In the genomic region with DNA sequence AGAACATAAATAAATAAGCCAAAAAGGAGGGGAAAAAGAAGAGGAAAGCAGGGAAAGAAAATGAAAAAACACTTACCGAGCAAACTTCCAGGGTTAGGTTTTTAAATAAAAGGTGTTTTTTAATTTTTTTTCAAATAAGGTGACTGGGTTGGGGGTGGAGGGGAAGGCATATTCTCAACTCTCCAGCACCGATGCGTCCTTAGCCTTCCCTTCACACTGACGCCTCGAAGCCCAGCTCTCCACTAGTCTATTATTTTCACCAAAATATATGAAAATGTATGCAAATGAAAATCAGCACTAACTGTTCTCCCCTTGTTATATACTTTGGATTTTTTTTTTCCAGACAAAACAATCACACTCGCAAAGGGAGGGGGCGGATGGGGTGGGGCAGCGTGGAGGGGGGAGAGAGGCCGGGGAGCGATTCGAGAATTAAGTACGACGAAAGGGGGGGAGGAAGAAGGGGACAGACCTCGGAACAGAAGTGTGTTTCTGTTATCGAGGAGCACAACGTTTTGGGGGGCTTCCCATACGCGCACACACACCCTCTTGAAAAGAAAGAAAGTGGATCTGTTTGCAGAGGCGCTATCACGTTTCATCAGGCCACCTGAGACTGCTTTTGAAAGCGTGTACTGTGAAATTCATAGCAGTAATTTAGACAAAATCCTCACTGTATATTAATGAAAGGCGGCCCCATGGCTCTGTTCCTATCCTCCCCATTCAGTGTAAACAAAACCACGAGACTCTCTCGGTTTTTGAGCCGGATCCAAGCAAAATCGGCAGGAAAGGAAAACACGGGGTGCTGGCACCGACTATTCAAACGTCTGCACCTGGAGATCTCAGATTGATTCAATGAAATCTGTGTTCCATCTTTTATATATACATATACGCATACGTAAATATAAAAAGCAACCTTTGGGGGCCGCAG, we compare ENCODE assay signal across 10 cellular contexts. TPM values are rescaled to one million over a fixed set of nuclear protein-coding genes. Genes with fewer than 3 reads are reported as not detected.
A peak's percentile ranks its signal among the peaks of the same experiment; 100 is the strongest.
DNase-seq lines count a peak whose midpoint lies in the region; ATAC-seq and TF ChIP-seq lines count a peak whose summit lies in the region.
"Had no signal": no experiment of that assay in that cellular context is flagged by ENCODE, and none has a peak within 500 bp of the region (broad histone marks: within the 10 kb centered on the region; RNA-seq: fewer than 3 reads in every experiment).

No MANE protein-coding gene starts in this region.

- no peaks in the 10 kb centered on the region for H3K36me3 Mint-ChIP-seq in activated naive CD8-positive, alpha-beta T cell
- H3K36me3 Mint-ChIP-seq in activated naive CD8-positive, alpha-beta T cell treated with anti-CD3 and anti-CD28 coated beads, Interleukin-2, amount 50 U/mL, for 24 hours (ENCODE audit: low read depth), result peaks cover 6% of the 10 kb centered on the region
- peaks cover 15% of the 10 kb centered on the region for H3K36me3 Mint-ChIP-seq in activated CD8-positive, alpha-beta T cell treated with anti-CD3 and anti-CD28 coated beads, Interleukin-2, amount 10 ng/mL, durations not matched to agents 7 days and 5 days (ENCODE audit: low read depth)

- peak overlapping the region; percentile 93 for H3K27ac ChIP-seq in layer of hippocampus (ENCODE audit: low read depth, low read length)
- H3K27ac ChIP-seq in thoracic aorta, result peak overlapping the region in 1 of 2 donors; percentile 34
- H3K27ac ChIP-seq: transverse colon had no signal

- peaks cover 0 to 23% of the 10 kb centered on the region in 2 donors for H3K4me1 ChIP-seq in thoracic aorta (ENCODE audit: control insufficient read depth in 1 of 2, low read depth in 2 of 2)

- H3K4me1 Mint-ChIP-seq in activated naive CD8-positive, alpha-beta T cell (ENCODE audit: low read depth), result peaks cover 35% of the 10 kb centered on the region
- H3K4me1 Mint-ChIP-seq in activated naive CD8-positive, alpha-beta T cell treated with anti-CD3 and anti-CD28 coated beads, Interleukin-2, amount 50 U/mL, for 24 hours, result peaks cover 28% of the 10 kb centered on the region
- peaks cover 22% of the 10 kb centered on the region for H3K4me1 Mint-ChIP-seq in activated CD8-positive, alpha-beta T cell treated with anti-CD3 and anti-CD28 coated beads, Interleukin-2, amount 10 ng/mL, durations not matched to agents 7 days and 5 days (ENCODE audit: low read depth)

- no peaks in the 10 kb centered on the region for H3K27me3 ChIP-seq in layer of hippocampus (ENCODE audit: control insufficient read depth, insufficient read depth, low read length)
- H3K27me3 ChIP-seq in thoracic aorta (replicated peaks; ENCODE audit: insufficient read depth), result no peaks in the 10 kb centered on the region

- H3K4me3 ChIP-seq in thoracic aorta, result peak overlapping the region; percentile 80

- no peak for DNase-seq in activated naive CD8-positive, alpha-beta T cell treated with anti-CD3 and anti-CD28 coated beads, Interleukin-2, amount 50 U/mL, for 24 hours
- DNase-seq in activated CD8-positive, alpha-beta T cell treated with anti-CD3 and anti-CD28 coated beads, Interleukin-2, amount 10 ng/mL, durations not matched to agents 7 days and 5 days, result no peak
- DNase-seq in thoracic aorta (ENCODE audit: low spot score) (no peak), cortex of kidney (lab: John Stamatoyannopoulos, UW) (no peak)
- DNase-seq: NCI-H1694, transverse colon had no signal

- no peak for TF ChIP-seq CTCF in thoracic aorta (IDR thresholded peaks at IDR 0.05)

- H3K27me3 Mint-ChIP-seq in activated naive CD8-positive, alpha-beta T cell, result peaks cover 62% of the 10 kb centered on the region
- H3K27me3 Mint-ChIP-seq in activated naive CD8-positive, alpha-beta T cell treated with anti-CD3 and anti-CD28 coated beads, Interleukin-2, amount 50 U/mL, for 24 hours, result peaks cover 77% of the 10 kb centered on the region
- H3K27me3 Mint-ChIP-seq in activated CD8-positive, alpha-beta T cell treated with anti-CD3 and anti-CD28 coated beads, Interleukin-2, amount 10 ng/mL, durations not matched to agents 7 days and 5 days (ENCODE audit: low read depth), result peaks cover 80% of the 10 kb centered on the region

- no peaks in the 10 kb centered on the region for H3K9me3 ChIP-seq in thoracic aorta
- H3K9me3 ChIP-seq: transverse colon had no signal

- no peaks in the 10 kb centered on the region for H3K9me3 Mint-ChIP-seq in activated naive CD8-positive, alpha-beta T cell (ENCODE audit: low read depth)
- H3K9me3 Mint-ChIP-seq in activated naive CD8-positive, alpha-beta T cell treated with anti-CD3 and anti-CD28 coated beads, Interleukin-2, amount 50 U/mL, for 24 hours, result no peaks in the 10 kb centered on the region
- no peaks in the 10 kb centered on the region for H3K9me3 Mint-ChIP-seq in activated CD8-positive, alpha-beta T cell treated with anti-CD3 and anti-CD28 coated beads, Interleukin-2, amount 10 ng/mL, durations not matched to agents 7 days and 5 days (ENCODE audit: insufficient read depth)

- ATAC-seq in activated naive CD8-positive, alpha-beta T cell treated with anti-CD3 and anti-CD28 coated beads, Interleukin-2, amount 50 U/mL, for 24 hours, result no peak
- ATAC-seq in activated CD8-positive, alpha-beta T cell treated with anti-CD3 and anti-CD28 coated beads, Interleukin-2, amount 10 ng/mL, durations not matched to agents 7 days and 5 days, result no peak
- ATAC-seq in thoracic aorta (ENCODE audit: insufficient number of reproducible peaks, low FRiP score, low read depth) (no peak), GM21619 (IDR thresholded peaks at IDR 0.05; ENCODE audit: unreplicated experiment) (no peak)
- no peak for ATAC-seq in activated CD4-positive, CD25-positive, alpha-beta regulatory T cell treated with anti-CD3 and anti-CD28 coated beads, Interleukin-2, amount 50 U/mL, for 24 hours

- POLR2A ChIA-PET in activated CD8-positive, alpha-beta T cell treated with anti-CD3 and anti-CD28 coated beads, Interleukin-2, amount 10 ng/mL, durations not matched to agents 7 days and 5 days (lab: Charles Lee), result no interaction called here

- no peaks in the 10 kb centered on the region for H3K36me3 ChIP-seq in thoracic aorta
- H3K36me3 ChIP-seq: transverse colon had no signal

- CTCF ChIA-PET in activated CD8-positive, alpha-beta T cell treated with anti-CD3 and anti-CD28 coated beads, Interleukin-2, amount 10 ng/mL, durations not matched to agents 7 days and 5 days (lab: Charles Lee), result interaction anchor here (2.6 kb wide), 1 partner anchor 16 kb away, joined by 14 read pairs; no protein-coding TSS in a partner anchor

- H3K4me3 Mint-ChIP-seq in activated naive CD8-positive, alpha-beta T cell, result peak overlapping the region; percentile 92
- H3K4me3 Mint-ChIP-seq in activated naive CD8-positive, alpha-beta T cell treated with anti-CD3 and anti-CD28 coated beads, Interleukin-2, amount 50 U/mL, for 24 hours, result no peak overlapping the region
- H3K4me3 Mint-ChIP-seq in activated CD8-positive, alpha-beta T cell treated with anti-CD3 and anti-CD28 coated beads, Interleukin-2, amount 10 ng/mL, durations not matched to agents 7 days and 5 days, result peak overlapping the region; percentile 59

- H3K27ac Mint-ChIP-seq in activated naive CD8-positive, alpha-beta T cell, result no peak overlapping the region
- no peak overlapping the region for H3K27ac Mint-ChIP-seq in activated naive CD8-positive, alpha-beta T cell treated with anti-CD3 and anti-CD28 coated beads, Interleukin-2, amount 50 U/mL, for 24 hours
- H3K27ac Mint-ChIP-seq in activated CD8-positive, alpha-beta T cell treated with anti-CD3 and anti-CD28 coated beads, Interleukin-2, amount 10 ng/mL, durations not matched to agents 7 days and 5 days, result no peak overlapping the region

RNA-seq across cellular contexts. Expression of a gene that starts 2.4 kb away (rescaled TPM):
- total RNA-seq in activated CD8-positive, alpha-beta T cell treated with anti-CD3 and anti-CD28 coated beads, Interleukin-2, amount 10 ng/mL, durations not matched to agents 7 days and 5 days, result not detected
- 1 to 10 TPM; 1.4 to 2.0 TPM for total RNA-seq in thoracic aorta
